ENCODE assay signal across 10 cellular contexts in the genomic region with DNA sequence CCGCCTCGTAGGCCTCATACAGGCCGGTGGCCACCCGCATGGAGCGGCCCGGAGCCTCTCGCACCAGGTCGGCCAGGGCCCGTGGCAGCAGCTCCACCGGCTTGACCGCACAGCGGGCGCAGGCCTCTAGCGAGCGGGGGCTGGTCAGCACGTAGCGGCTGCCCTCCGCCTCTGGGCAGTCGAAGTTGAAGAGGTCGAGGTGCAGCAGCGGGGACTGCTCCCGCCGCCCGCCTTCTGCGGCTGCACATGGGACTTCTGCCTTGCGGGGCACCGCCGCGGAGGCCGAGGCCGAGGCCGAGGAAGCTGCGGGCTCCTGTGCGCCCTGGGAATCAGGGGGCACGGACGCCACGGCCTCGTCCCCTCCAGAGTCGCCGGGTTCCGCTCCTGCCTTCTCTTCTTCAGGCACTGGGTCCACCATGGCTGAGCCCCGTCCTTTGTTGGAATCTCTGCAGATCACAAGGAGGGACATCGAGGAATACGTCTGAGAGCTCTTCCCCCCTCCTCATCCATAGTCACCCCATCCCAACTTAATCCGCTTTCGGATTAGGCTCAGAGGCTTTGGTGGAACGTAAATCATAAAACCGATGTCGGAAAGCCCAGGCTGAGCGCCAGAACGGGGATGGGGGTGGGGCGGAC. TPM values are rescaled to one million over a fixed set of nuclear protein-coding genes. Genes with fewer than 3 reads are reported as not detected.
DNase-seq lines count a peak whose midpoint lies in the region; ATAC-seq, FAIRE-seq and TF ChIP-seq lines count a peak whose summit lies in the region.
"Had no signal": no experiment of that assay in that cellular context is flagged by ENCODE, and none has a peak within 500 bp of the region (broad histone marks: within the 10 kb centered on the region; RNA-seq: fewer than 3 reads in every experiment).

No MANE protein-coding gene starts in this region.

- no peak overlapping the region for H3K9ac ChIP-seq in astrocyte (ENCODE audit: low read length)

- no peaks in the 10 kb centered on the region for H3K9me3 ChIP-seq in CD4-positive, alpha-beta T cell (ENCODE audit: control insufficient read depth, low read length)
- H3K9me3 ChIP-seq in HEK293 (ENCODE audit: control insufficient read depth, insufficient read depth, low read depth, low read length) (no peaks in the 10 kb centered on the region), astrocyte (ENCODE audit: insufficient read depth, low read depth, low read length) (no peaks in the 10 kb centered on the region)

- DNase-seq in CD4-positive, alpha-beta T cell, result no peak
- no peak for DNase-seq in astrocyte (ENCODE audit: low read depth)
- DNase-seq in neural crest cell (ENCODE audit: low read depth, low spot score), result no peak
- DNase-seq in COR-L47 (lab: John Stamatoyannopoulos, UW), result no peak
- no peak for DNase-seq in kidney tubule cell (ENCODE audit: low spot score)
- no peak for DNase-seq in NCI-H1048 (lab: John Stamatoyannopoulos, UW)
- DNase-seq: GDM1, T1000 had no signal

- POLR2A ChIA-PET in CD4-positive, alpha-beta T cell (lab: Charles Lee), result interaction anchor here (0.6 kb wide), 1 partner anchor 154 kb away, joined by 3 read pairs; no protein-coding TSS in a partner anchor
- POLR2A ChIA-PET in HEK293 (lab: Yijun Ruan, JAX), result interaction anchor here (1.3 kb wide), 1 partner anchor 31 kb away, joined by 3 read pairs; no protein-coding TSS in a partner anchor

- no peak overlapping the region for H3K4me3 ChIP-seq in HEK293 (ENCODE audit: low read depth, low read length)
- no peak overlapping the region for H3K4me3 ChIP-seq in astrocyte (ENCODE audit: insufficient read depth, low read depth, low read length)

- H3K4me1 Mint-ChIP-seq in CD4-positive, alpha-beta T cell (ENCODE audit: low read depth), result peaks cover 11% of the 10 kb centered on the region
- H3K4me1 Mint-ChIP-seq in astrocyte (ENCODE audit: low read depth, unreplicated experiment) (peaks cover 3% of the 10 kb centered on the region), neural crest cell (peaks cover 28% of the 10 kb centered on the region)

- no peak for ATAC-seq in CD4-positive, alpha-beta T cell (ENCODE audit: poor library complexity)
- ATAC-seq in HG02970 (IDR thresholded peaks at IDR 0.05; ENCODE audit: low FRiP score, unreplicated experiment), result no peak

- no peaks in the 10 kb centered on the region for H3K9me3 Mint-ChIP-seq in CD4-positive, alpha-beta T cell
- peaks cover 2% of the 10 kb centered on the region for H3K9me3 Mint-ChIP-seq in astrocyte (ENCODE audit: unreplicated experiment)
- no peaks in the 10 kb centered on the region for H3K9me3 Mint-ChIP-seq in neural crest cell

- H4K20me1 ChIP-seq in astrocyte (ENCODE audit: insufficient read depth, low read length), result no peaks in the 10 kb centered on the region

- intact Hi-C loops in CD4-positive, alpha-beta T cell (cut with DNase I, micrococcal nuclease), result loop anchor here (10.0 kb wide), 2 partner anchors 449 to 709 kb away; no protein-coding TSS in a partner anchor

- H3K79me2 ChIP-seq in astrocyte (ENCODE audit: insufficient read depth, low read length), result no peaks in the 10 kb centered on the region

- TF ChIP-seq CTCF in CD4-positive, alpha-beta T cell (IDR thresholded peaks at IDR 0.05), result no peak
- TF ChIP-seq CTCF in HEK293 (tag by site-specific recombination; IDR thresholded peaks at IDR 0.05), result no peak
- TF ChIP-seq CTCF in astrocyte (IDR thresholded peaks at IDR 0.05; ENCODE audit: insufficient read depth, low read depth, low read length), result no peak
- TF ChIP-seq CTCF in neural crest cell (conservative IDR thresholded peaks at IDR 0.05), result no peak

- no peak overlapping the region for H3K27ac Mint-ChIP-seq in CD4-positive, alpha-beta T cell
- H3K27ac Mint-ChIP-seq in astrocyte (ENCODE audit: unreplicated experiment) (no peak overlapping the region), neural crest cell (ENCODE audit: unreplicated experiment) (peak overlapping the region; percentile 43)

- peaks cover 66% of the 10 kb centered on the region for H3K27me3 Mint-ChIP-seq in CD4-positive, alpha-beta T cell
- H3K27me3 Mint-ChIP-seq in astrocyte (ENCODE audit: low read depth, unreplicated experiment), result peaks cover 59% of the 10 kb centered on the region
- peaks cover 22% of the 10 kb centered on the region for H3K27me3 Mint-ChIP-seq in neural crest cell (ENCODE audit: low read depth)

- CTCF ChIA-PET in CD4-positive, alpha-beta T cell (lab: Charles Lee), result interaction anchor here (2.1 kb wide), 1 partner anchor 12 kb away, joined by 11 read pairs; no protein-coding TSS in a partner anchor
- CTCF ChIA-PET in HEK293 (lab: Yijun Ruan, JAX), result interaction anchor here (0.8 to 4.7 kb wide), 14 partner anchors 9 to 331 kb away, joined by 3 to 31 read pairs (median 6); partner anchors contain the start of gene ERH

- H2AFZ ChIP-seq in astrocyte (ENCODE audit: low read depth, low read length), result peak overlapping the region; percentile 1

- H3K4me2 ChIP-seq in astrocyte (ENCODE audit: low read length), result peak overlapping the region; percentile 91

- FAIRE-seq in astrocyte (lab: Jason Lieb, UNC), result no peak

- no peaks in the 10 kb centered on the region for H3K36me3 ChIP-seq in HEK293 (ENCODE audit: control insufficient read depth in 2 of 2, insufficient read depth in 1 of 2, low read length in 2 of 2)
- H3K36me3 ChIP-seq in astrocyte (ENCODE audit: insufficient read depth, low read length), result no peaks in the 10 kb centered on the region

- H3K36me3 Mint-ChIP-seq in CD4-positive, alpha-beta T cell (ENCODE audit: low read depth), result no peaks in the 10 kb centered on the region
- peaks cover under 1% of the 10 kb centered on the region for H3K36me3 Mint-ChIP-seq in astrocyte (ENCODE audit: low read depth, unreplicated experiment)
- peaks cover 3% of the 10 kb centered on the region for H3K36me3 Mint-ChIP-seq in neural crest cell (ENCODE audit: low read depth)

- peaks cover 3% of the 10 kb centered on the region for H3K4me1 ChIP-seq in HEK293 (ENCODE audit: control insufficient read depth, insufficient read depth, low read length)
- H3K4me1 ChIP-seq in astrocyte (ENCODE audit: insufficient read depth, low read length), result peaks cover 3% of the 10 kb centered on the region

- H3K4me3 Mint-ChIP-seq in CD4-positive, alpha-beta T cell, result peak overlapping the region; percentile 67
- no peak overlapping the region for H3K4me3 Mint-ChIP-seq in astrocyte (ENCODE audit: unreplicated experiment)
- peak overlapping the region; percentile 96 for H3K4me3 Mint-ChIP-seq in neural crest cell

- no peak overlapping the region for H3K27ac ChIP-seq in CD4-positive, alpha-beta T cell (ENCODE audit: low read depth, low read length)
- H3K27ac ChIP-seq in HEK293 (ENCODE audit: extremely low read depth, low read depth, low read length) (peak overlapping the region; percentile 34; the same call in 1 of the 2 replicates), astrocyte (ENCODE audit: low read depth, low read length) (no peak overlapping the region)

- H3K27me3 ChIP-seq in CD4-positive, alpha-beta T cell (ENCODE audit: control insufficient read depth, insufficient read depth, low read length), result peaks cover 53% of the 10 kb centered on the region
- peaks cover 60% of the 10 kb centered on the region for H3K27me3 ChIP-seq in astrocyte (ENCODE audit: insufficient read depth, low read length)

TF ChIP-seq in HEK293, 187 proteins besides CTCF, POLR2A, EP300 and RAD21:
- TF ChIP-seq ZNF202 (tag by site-specific recombination; IDR thresholded peaks at IDR 0.05; ENCODE audit: borderline replicate concordance) (0 out of 2 replicates have a peak, but pooled peaks have one; percentile 11), ZNF600 (tag by site-specific recombination; IDR thresholded peaks at IDR 0.05) (0 out of 2 replicates have a peak, but pooled peaks have one; percentile 11), ZNF157 (tag by site-specific recombination; IDR thresholded peaks at IDR 0.05) (no peak), ZNF354C (tag by site-specific recombination; IDR thresholded peaks at IDR 0.05; ENCODE audit: borderline replicate concordance, low read depth) (no peak), ZNF560 (tag by site-specific recombination; IDR thresholded peaks at IDR 0.05; ENCODE audit: borderline replicate concordance) (no peak), KLF8 (tag by site-specific recombination; IDR thresholded peaks at IDR 0.05) (0 out of 2 replicates have a peak, but pooled peaks have one; percentile 12), ZSCAN30 (tag by site-specific recombination; IDR thresholded peaks at IDR 0.05) (no peak), ZBTB7A (tag by site-specific recombination; IDR thresholded peaks at IDR 0.05; ENCODE audit: low read depth) (no peak), ZNF677 (tag by site-specific recombination; IDR thresholded peaks at IDR 0.05) (no peak), ZNF792 (tag by site-specific recombination; IDR thresholded peaks at IDR 0.05) (no peak), ZBTB21 (tag by site-specific recombination; IDR thresholded peaks at IDR 0.05) (no peak), SP2 (tag by site-specific recombination; IDR thresholded peaks at IDR 0.05) (no peak), ZNF169 (tag by site-specific recombination; IDR thresholded peaks at IDR 0.05) (no peak)
- TF ChIP-seq, protein P1, sequence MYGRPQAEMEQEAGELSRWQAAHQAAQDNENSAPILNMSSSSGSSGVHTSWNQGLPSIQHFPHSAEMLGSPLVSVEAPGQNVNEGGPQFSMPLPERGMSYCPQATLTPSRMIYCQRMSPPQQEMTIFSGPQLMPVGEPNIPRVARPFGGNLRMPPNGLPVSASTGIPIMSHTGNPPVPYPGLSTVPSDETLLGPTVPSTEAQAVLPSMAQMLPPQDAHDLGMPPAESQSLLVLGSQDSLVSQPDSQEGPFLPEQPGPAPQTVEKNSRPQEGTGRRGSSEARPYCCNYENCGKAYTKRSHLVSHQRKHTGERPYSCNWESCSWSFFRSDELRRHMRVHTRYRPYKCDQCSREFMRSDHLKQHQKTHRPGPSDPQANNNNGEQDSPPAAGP (tag by site-specific recombination; IDR thresholded peaks at IDR 0.05), result no peak
TF ChIP-seq in HEK293: peak in this region for 3.

RNA-seq across cellular contexts. Expression of gene CCDC177, which starts 1.3 kb away (rescaled TPM):
- not detected for total RNA-seq in CD4-positive, alpha-beta T cell
- not detected in 2 replicates for total RNA-seq in astrocyte
- total RNA-seq in neural crest cell, result 7.5 and 7.7 TPM in 2 replicates

RNA-seq across cellular contexts. Expression of gene SUSD6, which starts 38.1 kb away (rescaled TPM):
- 10 to 100 TPM; 93.7 to 95.1 TPM for total RNA-seq in CD4-positive, alpha-beta T cell
- total RNA-seq in astrocyte, result 25.6 and 30.6 TPM in 2 replicates
- total RNA-seq in neural crest cell, result 12.9 and 13.7 TPM in 2 replicates
